In the genomic region with DNA sequence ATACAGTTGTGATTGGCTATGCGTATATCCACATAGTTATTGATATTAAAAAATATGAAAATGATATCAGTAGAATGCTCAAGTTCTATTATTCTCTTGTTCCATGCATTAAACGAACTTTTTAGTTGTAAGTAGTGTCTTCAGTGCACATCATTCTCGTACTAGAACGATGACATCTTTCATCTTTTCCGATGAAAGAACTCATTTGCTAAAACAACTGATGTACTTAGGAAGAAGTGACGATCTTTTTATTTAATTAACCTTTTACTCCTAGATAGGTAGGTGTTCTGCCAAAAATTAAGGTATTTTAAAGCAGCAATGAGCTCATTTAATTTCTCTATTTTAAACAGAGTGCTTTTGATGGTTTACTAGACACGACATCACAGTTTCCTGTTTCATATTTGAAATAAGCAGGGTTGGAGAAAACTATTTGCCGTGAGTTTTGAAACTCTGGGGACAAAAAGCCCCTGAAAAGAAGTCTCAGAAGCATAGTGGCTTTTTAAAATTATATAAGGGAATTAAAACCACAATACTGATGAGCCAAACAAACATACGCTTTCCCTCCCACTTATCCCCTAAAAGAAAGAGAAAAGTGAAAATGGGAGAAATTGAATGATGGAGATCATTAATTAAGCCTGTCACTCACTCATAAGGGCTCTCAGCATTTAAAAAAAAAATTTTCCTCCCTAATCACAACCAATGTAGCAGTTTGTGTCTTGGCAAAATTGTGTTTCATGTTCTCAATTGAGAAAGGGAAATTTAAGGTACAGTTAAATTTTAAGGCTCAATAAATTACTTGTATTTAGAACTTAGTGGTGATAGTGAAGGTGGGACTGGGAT, we compare ENCODE assay signal across 13 cellular contexts. TPM values are rescaled to one million over a fixed set of nuclear protein-coding genes. Genes with fewer than 3 reads are reported as not detected.
DNase-seq lines count a peak whose midpoint lies in the region; ATAC-seq, FAIRE-seq and TF ChIP-seq lines count a peak whose summit lies in the region.
"Had no signal": no experiment of that assay in that cellular context is flagged by ENCODE, and none has a peak within 500 bp of the region (broad histone marks: within the 10 kb centered on the region; RNA-seq: fewer than 3 reads in every experiment).

No MANE protein-coding gene starts in this region.

- no peak for DNase-seq in right atrium auricular region (ENCODE audit: low spot score)
- no peak for DNase-seq in left ventricle myocardium superior
- no peak for DNase-seq in SK-N-MC (ENCODE audit: low read depth, low spot score)
- DNase-seq in hepatic stellate cell (ENCODE audit: low spot score) = peak; percentile 19
- DNase-seq in upper lobe of right lung = no peak
- DNase-seq in urothelium cell line (ENCODE audit: low spot score) = no peak
- no peak for DNase-seq in UCSD-AML1 (lab: John Stamatoyannopoulos, UW; ENCODE audit: unreplicated experiment)
- DNase-seq: amygdala, mucosa of descending colon, NCI-H345, right lobe of liver had no signal

- intact Hi-C loops in left ventricle myocardium superior (cut with micrococcal nuclease) = no loop called here
- intact Hi-C loops in upper lobe of right lung (cut with DNase I) = no loop called here

- TF ChIP-seq CTCF in right atrium auricular region (IDR thresholded peaks at IDR 0.05) (no peak), upper lobe of right lung (IDR thresholded peaks at IDR 0.05) (no peak)

- no peaks in the 10 kb centered on the region for H3K36me3 ChIP-seq in right atrium auricular region
- no peaks in the 10 kb centered on the region for H3K36me3 ChIP-seq in SK-N-MC (ENCODE audit: insufficient read depth, low read length)
- no peaks in the 10 kb centered on the region for H3K36me3 ChIP-seq in upper lobe of right lung
- H3K36me3 ChIP-seq: right lobe of liver had no signal

- H3K9me3 ChIP-seq in right atrium auricular region (no peaks in the 10 kb centered on the region), SK-N-MC (ENCODE audit: low read depth, low read length) (no peaks in the 10 kb centered on the region), upper lobe of right lung (no peaks in the 10 kb centered on the region)
- H3K9me3 ChIP-seq: mucosa of descending colon, right lobe of liver had no signal

- H3K9ac ChIP-seq in SK-N-MC (ENCODE audit: insufficient read length) = no peak overlapping the region

- H3K4me3 ChIP-seq in right atrium auricular region (peak overlapping the region; percentile 12 to 24), SK-N-MC (peak overlapping the region; percentile 42), upper lobe of right lung (peak overlapping the region; percentile 31)
- H3K4me3 ChIP-seq: mucosa of descending colon, right lobe of liver had no signal

- H3K27me3 ChIP-seq in right atrium auricular region (no peaks in the 10 kb centered on the region), upper lobe of right lung (no peaks in the 10 kb centered on the region)
- H3K27me3 ChIP-seq: right lobe of liver had no signal

- no peak for FAIRE-seq in urothelium cell line (lab: Jason Lieb, UNC)

- ATAC-seq in left ventricle myocardium superior = no peak
- no peak for ATAC-seq in upper lobe of right lung
- ATAC-seq in GM19467 (IDR thresholded peaks at IDR 0.05; ENCODE audit: unreplicated experiment) = no peak
- ATAC-seq: right lobe of liver, WTC11 had no signal

- peaks cover 0 to 14% of the 10 kb centered on the region in 2 donors for H3K4me1 ChIP-seq in right atrium auricular region
- H3K4me1 ChIP-seq in upper lobe of right lung = peaks cover 8% of the 10 kb centered on the region
- H3K4me1 ChIP-seq: right lobe of liver had no signal

- H3K27ac ChIP-seq in right atrium auricular region = peak overlapping the region in 1 of 2 donors; percentile 37
- H3K27ac ChIP-seq in SK-N-MC = no peak overlapping the region
- peak overlapping the region; percentile 24 for H3K27ac ChIP-seq in upper lobe of right lung
- H3K27ac ChIP-seq: right lobe of liver had no signal

RNA-seq across cellular contexts. Expression of a gene that starts 25.6 kb away (rescaled TPM):
- total RNA-seq in right atrium auricular region (100 to 1,000 TPM in 1 of 2 donors, 10 to 100 TPM in 1; 50.0 to 118 TPM), left ventricle myocardium superior (45.8 TPM), upper lobe of right lung (134 TPM)
